Comparison of ENCODE assay signal across 8 cellular contexts in the genomic region with DNA sequence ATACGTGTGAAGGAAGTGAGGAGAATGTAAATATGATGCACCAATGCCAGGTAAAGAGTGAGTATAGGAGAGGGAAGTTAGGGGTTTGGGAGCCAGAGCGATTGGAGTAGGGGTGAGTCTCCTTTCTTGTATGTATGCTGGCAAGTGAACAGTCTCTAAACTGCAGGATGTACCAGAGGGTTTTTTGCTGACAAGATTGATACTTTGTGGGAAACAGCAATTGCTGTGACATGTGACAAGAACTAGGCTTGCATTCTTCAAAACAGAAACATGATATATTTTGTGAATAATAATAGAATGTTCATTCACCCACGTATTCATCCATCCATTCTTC. TPM values are rescaled to one million over a fixed set of nuclear protein-coding genes. Genes with fewer than 3 reads are reported as not detected.
A peak's percentile ranks its signal among the peaks of the same experiment; 100 is the strongest.
DNase-seq lines count a peak whose midpoint lies in the region; ATAC-seq and TF ChIP-seq lines count a peak whose summit lies in the region.

No MANE protein-coding gene starts in this region.

- POLR2A ChIA-PET in AG04449 (lab: Yijun Ruan, JAX) (no interaction called here), WTC11 (lab: Charles Lee) (no interaction called here)

- intact Hi-C loops in Right ventricle myocardium superior (cut with DNase I) (no loop called here), sciatic nerve (cut with DNase I) (no loop called here)

- TF ChIP-seq CTCF in AG04449 (IDR thresholded peaks at IDR 0.05; ENCODE audit: insufficient read depth, low read length, missing control alignments): no peak
- no peak for TF ChIP-seq CTCF in WTC11 (IDR thresholded peaks at IDR 0.05)

- peak overlapping the region; percentile 67 for H3K4me3 ChIP-seq in AG04449 (ENCODE audit: low read depth, low read length)

- peak overlapping the region; percentile 98 for H3K4me3 Mint-ChIP-seq in WTC11

- no peaks in the 10 kb centered on the region for H3K27me3 Mint-ChIP-seq in WTC11 (ENCODE audit: low read depth)

- H3K27ac Mint-ChIP-seq in WTC11: peak overlapping the region; percentile 82

- peak; percentile 52 for ATAC-seq in GM18870 (IDR thresholded peaks at IDR 0.05; ENCODE audit: unreplicated experiment)
- ATAC-seq in HG03135 (IDR thresholded peaks at IDR 0.05; ENCODE audit: unreplicated experiment): peak; percentile 40
- no peak for ATAC-seq in WTC11
- ATAC-seq in Right ventricle myocardium superior (ENCODE audit: poor library complexity): peak; percentile 58
- peak; percentile 54 for ATAC-seq in sciatic nerve

- DNase-seq in AG04449 (ENCODE audit: low read depth, low spot score) (no peak), WTC11 (ENCODE audit: low spot score) (no peak), Right ventricle myocardium superior (no peak), sciatic nerve (ENCODE audit: low spot score) (no peak), T-helper 9 cell (no peak)
- no peak for DNase-seq in activated effector memory CD4-positive, alpha-beta T cell treated with Interleukin-2 at 50 U/mL for 16 hours

- H3K36me3 Mint-ChIP-seq in WTC11: no peaks in the 10 kb centered on the region

- CTCF ChIA-PET in AG04449 (lab: Yijun Ruan, JAX): no interaction called here
- CTCF ChIA-PET in WTC11 (lab: Charles Lee): no interaction called here

- H3K4me1 Mint-ChIP-seq in WTC11: peaks cover 15% of the 10 kb centered on the region

- no peaks in the 10 kb centered on the region for H3K9me3 Mint-ChIP-seq in WTC11

TF ChIP-seq in WTC11, 78 proteins besides CTCF, POLR2A, EP300 and RAD21:
- TF ChIP-seq NR3C1 (CRISPR knock-in tag; conservative IDR thresholded peaks at IDR 0.05; ENCODE audit: low read depth): no peak
- TF ChIP-seq, protein P1, sequence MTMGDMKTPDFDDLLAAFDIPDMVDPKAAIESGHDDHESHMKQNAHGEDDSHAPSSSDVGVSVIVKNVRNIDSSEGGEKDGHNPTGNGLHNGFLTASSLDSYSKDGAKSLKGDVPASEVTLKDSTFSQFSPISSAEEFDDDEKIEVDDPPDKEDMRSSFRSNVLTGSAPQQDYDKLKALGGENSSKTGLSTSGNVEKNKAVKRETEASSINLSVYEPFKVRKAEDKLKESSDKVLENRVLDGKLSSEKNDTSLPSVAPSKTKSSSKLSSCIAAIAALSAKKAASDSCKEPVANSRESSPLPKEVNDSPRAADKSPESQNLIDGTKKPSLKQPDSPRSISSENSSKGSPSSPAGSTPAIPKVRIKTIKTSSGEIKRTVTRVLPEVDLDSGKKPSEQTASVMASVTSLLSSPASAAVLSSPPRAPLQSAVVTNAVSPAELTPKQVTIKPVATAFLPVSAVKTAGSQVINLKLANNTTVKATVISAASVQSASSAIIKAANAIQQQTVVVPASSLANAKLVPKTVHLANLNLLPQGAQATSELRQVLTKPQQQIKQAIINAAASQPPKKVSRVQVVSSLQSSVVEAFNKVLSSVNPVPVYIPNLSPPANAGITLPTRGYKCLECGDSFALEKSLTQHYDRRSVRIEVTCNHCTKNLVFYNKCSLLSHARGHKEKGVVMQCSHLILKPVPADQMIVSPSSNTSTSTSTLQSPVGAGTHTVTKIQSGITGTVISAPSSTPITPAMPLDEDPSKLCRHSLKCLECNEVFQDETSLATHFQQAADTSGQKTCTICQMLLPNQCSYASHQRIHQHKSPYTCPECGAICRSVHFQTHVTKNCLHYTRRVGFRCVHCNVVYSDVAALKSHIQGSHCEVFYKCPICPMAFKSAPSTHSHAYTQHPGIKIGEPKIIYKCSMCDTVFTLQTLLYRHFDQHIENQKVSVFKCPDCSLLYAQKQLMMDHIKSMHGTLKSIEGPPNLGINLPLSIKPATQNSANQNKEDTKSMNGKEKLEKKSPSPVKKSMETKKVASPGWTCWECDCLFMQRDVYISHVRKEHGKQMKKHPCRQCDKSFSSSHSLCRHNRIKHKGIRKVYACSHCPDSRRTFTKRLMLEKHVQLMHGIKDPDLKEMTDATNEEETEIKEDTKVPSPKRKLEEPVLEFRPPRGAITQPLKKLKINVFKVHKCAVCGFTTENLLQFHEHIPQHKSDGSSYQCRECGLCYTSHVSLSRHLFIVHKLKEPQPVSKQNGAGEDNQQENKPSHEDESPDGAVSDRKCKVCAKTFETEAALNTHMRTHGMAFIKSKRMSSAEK (CRISPR knock-in tag; IDR thresholded peaks at IDR 0.05; ENCODE audit: borderline replicate concordance): no peak
- no peak for TF ChIP-seq NFE2L1 (CRISPR knock-in tag; IDR thresholded peaks at IDR 0.05)
- no peak for TF ChIP-seq NR2C2 (CRISPR knock-in tag; IDR thresholded peaks at IDR 0.05)
- no peak for TF ChIP-seq ZNF416 (CRISPR knock-in tag; IDR thresholded peaks at IDR 0.05)
- no peak for TF ChIP-seq ATF1 (CRISPR knock-in tag; IDR thresholded peaks at IDR 0.05)

RNA-seq across cellular contexts. Expression of gene CHIC1, which starts 0.7 kb away (rescaled TPM):
- 9.4 to 11.4 TPM (median 10.8 TPM) in 3 replicates for total RNA-seq in WTC11 (2021)
- total RNA-seq in Right ventricle myocardium superior: 11.2 TPM
- total RNA-seq in sciatic nerve: 12.5 TPM
